In the genomic region with DNA sequence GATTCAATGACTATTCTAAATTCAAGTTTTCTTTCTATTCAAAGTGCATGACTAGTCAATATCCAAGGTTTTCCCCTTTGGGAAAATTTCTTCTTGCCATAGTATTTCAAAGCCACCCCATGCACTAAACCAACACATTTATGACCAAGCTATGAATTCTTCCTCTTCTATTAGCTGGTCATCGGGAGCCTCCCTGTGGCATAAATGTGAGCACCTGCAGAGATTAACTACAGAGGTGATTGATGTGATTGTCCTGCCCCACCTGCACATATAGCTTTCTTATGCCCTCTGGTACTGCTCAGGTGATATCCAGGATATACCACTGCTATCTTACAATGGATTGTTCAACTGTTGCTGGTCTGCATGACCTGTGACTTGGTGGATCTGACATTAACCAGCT, we compare ENCODE assay signal across 16 cellular contexts.
"Had no signal": no experiment of that assay in that cellular context is flagged by ENCODE, and none has a peak within 500 bp of the region (broad histone marks: within the 10 kb centered on the region; RNA-seq: fewer than 3 reads in every experiment).

No MANE protein-coding gene starts in this region.

- H3K4me3 ChIP-seq: ascending aorta, dorsolateral prefrontal cortex, left lung, mucosa of descending colon, pancreas, thoracic aorta, upper lobe of right lung had no signal

- H3K36me3 ChIP-seq: ascending aorta, left lung, pancreas, thoracic aorta, upper lobe of right lung had no signal

- H3K9me3 ChIP-seq: ascending aorta, left lung, pancreas, thoracic aorta, upper lobe of right lung had no signal

- H3K4me1 ChIP-seq: ascending aorta, left lung, pancreas, upper lobe of right lung had no signal

- DNase-seq: activated CD4-positive, alpha-beta T cell treated with anti-CD3 and anti-CD28 coated beads, Interleukin-2, amount 50 U/mL, for 1 hour; activated naive CD8-positive, alpha-beta T cell treated with anti-CD3 and anti-CD28 coated beads, Interleukin-2, amount 10 ng/mL, durations not matched to agents 7 days and 5 days; dorsolateral prefrontal cortex; hippocampal formation; left lung; mucosa of descending colon; naive thymus-derived CD4-positive, alpha-beta T cell; pancreas; stimulated activated CD4-positive, alpha-beta T cell treated with anti-CD3 and anti-CD28 coated beads, Interleukin-12 subunit alpha, Interleukin-12 subunit beta, amount 100 ng/mL, for 4 hours; stimulated activated CD4-positive, alpha-beta T cell treated with anti-CD3 and anti-CD28 coated beads, Interleukin-2, amount 100 ng/mL, for 24 hours; upper lobe of right lung had no signal

- H3K27me3 ChIP-seq: ascending aorta, dorsolateral prefrontal cortex, left lung, pancreas, upper lobe of right lung had no signal

- ATAC-seq: activated CD4-positive, CD25-positive, alpha-beta regulatory T cell treated with anti-CD3 and anti-CD28 coated beads, Interleukin-2, amount 50 U/mL, for 24 hours; esophagus mucosa; left lung; mucosa of descending colon; naive thymus-derived CD4-positive, alpha-beta T cell; pancreas; stimulated activated effector memory CD8-positive, alpha-beta T cell treated with anti-CD3 and anti-CD28 coated beads, Interleukin-12 subunit alpha, Interleukin-12 subunit beta, amount 100 ng/mL, for 72 hours; upper lobe of right lung had no signal

- H3K27ac ChIP-seq: ascending aorta, dorsolateral prefrontal cortex, left lung, pancreas, thoracic aorta, upper lobe of right lung had no signal
